3 cellular contexts compared by ENCODE assay signal in the genomic region with DNA sequence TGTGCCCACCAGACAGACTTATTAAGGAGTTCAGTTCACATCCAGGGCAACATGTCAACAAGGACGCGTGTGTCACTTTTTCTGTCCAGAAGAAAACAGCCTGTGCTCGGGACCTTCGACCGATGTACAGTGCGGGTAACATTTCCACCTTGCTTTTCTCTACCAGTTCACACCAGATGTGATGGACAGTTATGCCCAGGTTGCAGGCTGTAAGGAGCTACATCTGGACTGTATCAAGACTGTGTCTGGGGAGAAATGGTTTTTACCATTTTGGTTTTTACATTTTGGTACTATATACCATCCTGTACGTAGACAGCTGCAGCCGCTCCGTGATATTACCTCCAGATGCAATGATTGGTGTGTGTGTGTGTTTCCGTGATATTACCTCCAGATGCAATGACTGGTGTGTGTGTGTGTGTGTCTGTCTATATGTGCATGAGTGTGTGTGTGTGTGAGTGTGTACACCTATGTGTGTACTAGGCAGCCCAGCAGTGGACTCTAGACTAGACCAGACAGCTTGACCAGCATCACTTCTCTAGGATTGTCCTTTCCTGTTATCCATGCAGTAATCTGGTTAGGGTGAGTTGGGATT.
TF ChIP-seq lines count a peak whose summit lies in the region.

No MANE protein-coding gene starts in this region.

TF ChIP-seq in SK-N-SH, 30 proteins besides CTCF, POLR2A, EP300 and RAD21:
- TF ChIP-seq NRF1 (IDR thresholded peaks at IDR 0.05; ENCODE audit: low read depth, low read length) (no peak), GATA2 (CRISPR knock-in tag; IDR thresholded peaks at IDR 0.05) (no peak), FOSL2 (IDR thresholded peaks at IDR 0.05; ENCODE audit: borderline replicate concordance, low read depth) (no peak), TEAD4 (IDR thresholded peaks at IDR 0.05; ENCODE audit: borderline replicate concordance, insufficient read depth) (no peak), FOXJ3 (CRISPR knock-in tag; IDR thresholded peaks at IDR 0.05) (no peak), NFIC (IDR thresholded peaks at IDR 0.05; ENCODE audit: borderline replicate concordance) (no peak), IRF3 (IDR thresholded peaks at IDR 0.05; ENCODE audit: low read depth, low read length) (no peak), MAX (IDR thresholded peaks at IDR 0.05; ENCODE audit: low read depth) (no peak)

TF ChIP-seq in SK-N-SH treated with all-trans-retinoic acid at 6 μM for 48 hours, 23 proteins besides CTCF, POLR2A, EP300 and RAD21:
- no peak for TF ChIP-seq TOX (CRISPR knock-in tag; IDR thresholded peaks at IDR 0.05; ENCODE audit: borderline replicate concordance)
- TF ChIP-seq, protein P1, sequence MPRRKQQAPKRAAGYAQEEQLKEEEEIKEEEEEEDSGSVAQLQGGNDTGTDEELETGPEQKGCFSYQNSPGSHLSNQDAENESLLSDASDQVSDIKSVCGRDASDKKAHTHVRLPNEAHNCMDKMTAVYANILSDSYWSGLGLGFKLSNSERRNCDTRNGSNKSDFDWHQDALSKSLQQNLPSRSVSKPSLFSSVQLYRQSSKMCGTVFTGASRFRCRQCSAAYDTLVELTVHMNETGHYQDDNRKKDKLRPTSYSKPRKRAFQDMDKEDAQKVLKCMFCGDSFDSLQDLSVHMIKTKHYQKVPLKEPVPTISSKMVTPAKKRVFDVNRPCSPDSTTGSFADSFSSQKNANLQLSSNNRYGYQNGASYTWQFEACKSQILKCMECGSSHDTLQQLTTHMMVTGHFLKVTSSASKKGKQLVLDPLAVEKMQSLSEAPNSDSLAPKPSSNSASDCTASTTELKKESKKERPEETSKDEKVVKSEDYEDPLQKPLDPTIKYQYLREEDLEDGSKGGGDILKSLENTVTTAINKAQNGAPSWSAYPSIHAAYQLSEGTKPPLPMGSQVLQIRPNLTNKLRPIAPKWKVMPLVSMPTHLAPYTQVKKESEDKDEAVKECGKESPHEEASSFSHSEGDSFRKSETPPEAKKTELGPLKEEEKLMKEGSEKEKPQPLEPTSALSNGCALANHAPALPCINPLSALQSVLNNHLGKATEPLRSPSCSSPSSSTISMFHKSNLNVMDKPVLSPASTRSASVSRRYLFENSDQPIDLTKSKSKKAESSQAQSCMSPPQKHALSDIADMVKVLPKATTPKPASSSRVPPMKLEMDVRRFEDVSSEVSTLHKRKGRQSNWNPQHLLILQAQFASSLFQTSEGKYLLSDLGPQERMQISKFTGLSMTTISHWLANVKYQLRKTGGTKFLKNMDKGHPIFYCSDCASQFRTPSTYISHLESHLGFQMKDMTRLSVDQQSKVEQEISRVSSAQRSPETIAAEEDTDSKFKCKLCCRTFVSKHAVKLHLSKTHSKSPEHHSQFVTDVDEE (CRISPR knock-in tag; IDR thresholded peaks at IDR 0.05), result no peak
- no peak for TF ChIP-seq BACH2 (CRISPR knock-in tag; IDR thresholded peaks at IDR 0.05; ENCODE audit: borderline replicate concordance)
- TF ChIP-seq CREB5 (CRISPR knock-in tag; IDR thresholded peaks at IDR 0.05; ENCODE audit: low read depth), result no peak
- no peak for TF ChIP-seq ZC3H10 (CRISPR knock-in tag; IDR thresholded peaks at IDR 0.05)
- TF ChIP-seq GLIS3 (CRISPR knock-in tag; IDR thresholded peaks at IDR 0.05), result no peak
- TF ChIP-seq, protein P2, sequence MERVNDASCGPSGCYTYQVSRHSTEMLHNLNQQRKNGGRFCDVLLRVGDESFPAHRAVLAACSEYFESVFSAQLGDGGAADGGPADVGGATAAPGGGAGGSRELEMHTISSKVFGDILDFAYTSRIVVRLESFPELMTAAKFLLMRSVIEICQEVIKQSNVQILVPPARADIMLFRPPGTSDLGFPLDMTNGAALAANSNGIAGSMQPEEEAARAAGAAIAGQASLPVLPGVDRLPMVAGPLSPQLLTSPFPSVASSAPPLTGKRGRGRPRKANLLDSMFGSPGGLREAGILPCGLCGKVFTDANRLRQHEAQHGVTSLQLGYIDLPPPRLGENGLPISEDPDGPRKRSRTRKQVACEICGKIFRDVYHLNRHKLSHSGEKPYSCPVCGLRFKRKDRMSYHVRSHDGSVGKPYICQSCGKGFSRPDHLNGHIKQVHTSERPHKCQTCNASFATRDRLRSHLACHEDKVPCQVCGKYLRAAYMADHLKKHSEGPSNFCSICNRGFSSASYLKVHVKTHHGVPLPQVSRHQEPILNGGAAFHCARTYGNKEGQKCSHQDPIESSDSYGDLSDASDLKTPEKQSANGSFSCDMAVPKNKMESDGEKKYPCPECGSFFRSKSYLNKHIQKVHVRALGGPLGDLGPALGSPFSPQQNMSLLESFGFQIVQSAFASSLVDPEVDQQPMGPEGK (CRISPR knock-in tag; IDR thresholded peaks at IDR 0.05; ENCODE audit: borderline replicate concordance), result no peak
- TF ChIP-seq SNAI2 (CRISPR knock-in tag; IDR thresholded peaks at IDR 0.05), result no peak
- no peak for TF ChIP-seq ESRRG (CRISPR knock-in tag; IDR thresholded peaks at IDR 0.05)
- TF ChIP-seq ZNF70 (CRISPR knock-in tag; IDR thresholded peaks at IDR 0.05), result no peak
- TF ChIP-seq RARB (CRISPR knock-in tag; IDR thresholded peaks at IDR 0.05), result no peak

TF ChIP-seq in H1, 55 proteins besides CTCF, POLR2A, EP300 and RAD21:
- TF ChIP-seq POLR2AphosphoS5 (IDR thresholded peaks at IDR 0.05; ENCODE audit: low read depth, low read length) (peak; percentile 78; the same call in 1 of the 2 replicates), TAF7 (optimal IDR thresholded peaks at IDR 0.05; ENCODE audit: borderline replicate concordance, low read depth, low read length) (peak; percentile 67), RFX5 (IDR thresholded peaks at IDR 0.05; ENCODE audit: borderline replicate concordance, low read depth, low read length) (no peak)
TF ChIP-seq in H1: peak in this region for 2.
